1 cellular context compared by ENCODE assay signal in genomic region chr1:206832352-206832751, GRCh38.
A peak's percentile ranks its signal among the peaks of the same experiment; 100 is the strongest.
TF ChIP-seq lines count a peak whose summit lies in the region.

No MANE protein-coding gene starts in this region.

TF ChIP-seq in K562, 482 proteins besides CTCF, POLR2A, EP300 and RAD21:
- no peak for TF ChIP-seq JUND (IDR thresholded peaks at IDR 0.05; ENCODE audit: borderline replicate concordance, low read depth, low read length)
- TF ChIP-seq JUND (tag; IDR thresholded peaks at IDR 0.05; ENCODE audit: borderline replicate concordance, low read depth, low read length): no peak
- TF ChIP-seq ZNF175 (CRISPR knock-in tag; IDR thresholded peaks at IDR 0.05; ENCODE audit: low read depth): no peak
- TF ChIP-seq MAFG (tag; conservative IDR thresholded peaks at IDR 0.05): peak; percentile 17; the same call in 1 of the 2 replicates
- no peak for TF ChIP-seq EP400 (IDR thresholded peaks at IDR 0.05)
- TF ChIP-seq TAF15 (IDR thresholded peaks at IDR 0.05; ENCODE audit: low read depth, low read length): no peak
- TF ChIP-seq MIER1 (IDR thresholded peaks at IDR 0.05; ENCODE audit: low read depth): no peak
- TF ChIP-seq ZBTB11 (CRISPR knock-in tag; IDR thresholded peaks at IDR 0.05): no peak
- TF ChIP-seq RBFOX2 (IDR thresholded peaks at IDR 0.05; ENCODE audit: low read depth, low read length): no peak
- no peak for TF ChIP-seq ZSCAN32 (CRISPR knock-in tag; IDR thresholded peaks at IDR 0.05)
- TF ChIP-seq BHLHE40 (IDR thresholded peaks at IDR 0.05; ENCODE audit: low read length): no peak
- no peak for TF ChIP-seq NFYB (IDR thresholded peaks at IDR 0.05; ENCODE audit: extremely low read depth, insufficient read length)
- TF ChIP-seq TARDBP (IDR thresholded peaks at IDR 0.05): no peak
- TF ChIP-seq ARID3A (IDR thresholded peaks at IDR 0.05; ENCODE audit: borderline replicate concordance, low read depth, low read length): no peak
- TF ChIP-seq E2F6 (IDR thresholded peaks at IDR 0.05; ENCODE audit: borderline replicate concordance in 1 of 2, extremely low read depth in 1 of 2, insufficient read depth in 1 of 2, insufficient read length in 1 of 2, low read depth in 1 of 2, low read length in 1 of 2, poor library complexity in 1 of 2, severe bottlenecking in 1 of 2): no peak
- peak; percentile 51; the same call in 1 of the 2 replicates for TF ChIP-seq C11orf30 (IDR thresholded peaks at IDR 0.05; ENCODE audit: low read depth)
- TF ChIP-seq BCL6 (CRISPR knock-in tag; IDR thresholded peaks at IDR 0.05): no peak
- no peak for TF ChIP-seq TSC22D4 (tag; IDR thresholded peaks at IDR 0.05)
- TF ChIP-seq CSDE1 (IDR thresholded peaks at IDR 0.05): no peak
- TF ChIP-seq CEBPG (CRISPR knock-in tag; IDR thresholded peaks at IDR 0.05): no peak
- TF ChIP-seq CEBPG (tag; conservative IDR thresholded peaks at IDR 0.05 in 1 of 2, IDR thresholded peaks at IDR 0.05 in 1 of 2): peak in 1 of 2 experiments; percentile 49; a peak in 2 of 4 replicates
- no peak for TF ChIP-seq CREB1 (IDR thresholded peaks at IDR 0.05)
- no peak for TF ChIP-seq CREB1 (CRISPR knock-in tag; IDR thresholded peaks at IDR 0.05)
- TF ChIP-seq ELF4 (CRISPR knock-in tag; IDR thresholded peaks at IDR 0.05): no peak
- peak; percentile 72 for TF ChIP-seq ZNF316 (IDR thresholded peaks at IDR 0.05)
- TF ChIP-seq ZNF436 (CRISPR knock-in tag; IDR thresholded peaks at IDR 0.05): no peak
- TF ChIP-seq ZNF696 (CRISPR knock-in tag; conservative IDR thresholded peaks at IDR 0.05): no peak
- TF ChIP-seq ZKSCAN3 (CRISPR knock-in tag; IDR thresholded peaks at IDR 0.05): no peak
